Comparison of ENCODE assay signal across 1 cellular context in genomic region chr15:89125038-89125826, GRCh38.
A peak's percentile ranks its signal among the peaks of the same experiment; 100 is the strongest.
TF ChIP-seq lines count a peak whose summit lies in the region.

No MANE protein-coding gene starts in this region.

TF ChIP-seq in HepG2, 621 proteins besides CTCF, POLR2A, EP300 and RAD21 (continued from another document and continues in another):
- TF ChIP-seq, protein P1, sequence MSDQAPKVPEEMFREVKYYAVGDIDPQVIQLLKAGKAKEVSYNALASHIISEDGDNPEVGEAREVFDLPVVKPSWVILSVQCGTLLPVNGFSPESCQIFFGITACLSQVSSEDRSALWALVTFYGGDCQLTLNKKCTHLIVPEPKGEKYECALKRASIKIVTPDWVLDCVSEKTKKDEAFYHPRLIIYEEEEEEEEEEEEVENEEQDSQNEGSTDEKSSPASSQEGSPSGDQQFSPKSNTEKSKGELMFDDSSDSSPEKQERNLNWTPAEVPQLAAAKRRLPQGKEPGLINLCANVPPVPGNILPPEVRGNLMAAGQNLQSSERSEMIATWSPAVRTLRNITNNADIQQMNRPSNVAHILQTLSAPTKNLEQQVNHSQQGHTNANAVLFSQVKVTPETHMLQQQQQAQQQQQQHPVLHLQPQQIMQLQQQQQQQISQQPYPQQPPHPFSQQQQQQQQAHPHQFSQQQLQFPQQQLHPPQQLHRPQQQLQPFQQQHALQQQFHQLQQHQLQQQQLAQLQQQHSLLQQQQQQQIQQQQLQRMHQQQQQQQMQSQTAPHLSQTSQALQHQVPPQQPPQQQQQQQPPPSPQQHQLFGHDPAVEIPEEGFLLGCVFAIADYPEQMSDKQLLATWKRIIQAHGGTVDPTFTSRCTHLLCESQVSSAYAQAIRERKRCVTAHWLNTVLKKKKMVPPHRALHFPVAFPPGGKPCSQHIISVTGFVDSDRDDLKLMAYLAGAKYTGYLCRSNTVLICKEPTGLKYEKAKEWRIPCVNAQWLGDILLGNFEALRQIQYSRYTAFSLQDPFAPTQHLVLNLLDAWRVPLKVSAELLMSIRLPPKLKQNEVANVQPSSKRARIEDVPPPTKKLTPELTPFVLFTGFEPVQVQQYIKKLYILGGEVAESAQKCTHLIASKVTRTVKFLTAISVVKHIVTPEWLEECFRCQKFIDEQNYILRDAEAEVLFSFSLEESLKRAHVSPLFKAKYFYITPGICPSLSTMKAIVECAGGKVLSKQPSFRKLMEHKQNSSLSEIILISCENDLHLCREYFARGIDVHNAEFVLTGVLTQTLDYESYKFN (CRISPR knock-in tag; conservative IDR thresholded peaks at IDR 0.05), result peak; percentile 86
- TF ChIP-seq ZNF354B (CRISPR knock-in tag; IDR thresholded peaks at IDR 0.05) (no peak), ZFP36L1 (CRISPR knock-in tag; IDR thresholded peaks at IDR 0.05) (peak; percentile 62; the same call in 1 of the 2 replicates), ZNF782 (CRISPR knock-in tag; IDR thresholded peaks at IDR 0.05; ENCODE audit: borderline replicate concordance) (no peak), ZNF256 (CRISPR knock-in tag; conservative IDR thresholded peaks at IDR 0.05) (no peak), ZNF780A (CRISPR knock-in tag; IDR thresholded peaks at IDR 0.05) (no peak), NPAS2 (CRISPR knock-in tag; IDR thresholded peaks at IDR 0.05; ENCODE audit: borderline replicate concordance) (no peak), GFI1 (CRISPR knock-in tag; IDR thresholded peaks at IDR 0.05; ENCODE audit: borderline replicate concordance) (peak; percentile 34; the same call in 1 of the 2 replicates), ZNF496 (CRISPR knock-in tag; IDR thresholded peaks at IDR 0.05; ENCODE audit: insufficient replicate concordance) (no peak), NFATC3 (CRISPR knock-in tag; IDR thresholded peaks at IDR 0.05) (no peak), MXD1 (CRISPR knock-in tag; IDR thresholded peaks at IDR 0.05) (no peak), ATF5 (CRISPR knock-in tag; IDR thresholded peaks at IDR 0.05; ENCODE audit: low read depth) (no peak), ARNT2 (CRISPR knock-in tag; IDR thresholded peaks at IDR 0.05; ENCODE audit: low read depth) (no peak), HNRNPK (IDR thresholded peaks at IDR 0.05; ENCODE audit: low read depth, low read length, poor library complexity, severe bottlenecking) (no peak), ZNF781 (CRISPR knock-in tag; IDR thresholded peaks at IDR 0.05; ENCODE audit: borderline replicate concordance, not compliant biosample characterization) (no peak), GLI4 (CRISPR knock-in tag; IDR thresholded peaks at IDR 0.05; ENCODE audit: borderline replicate concordance) (no peak), PAF1 (CRISPR knock-in tag; IDR thresholded peaks at IDR 0.05) (no peak), ZC3H13 (CRISPR knock-in tag; IDR thresholded peaks at IDR 0.05) (no peak), IKZF4 (CRISPR knock-in tag; IDR thresholded peaks at IDR 0.05; ENCODE audit: borderline replicate concordance, low read depth, not compliant biosample characterization) (no peak), PTBP1 (IDR thresholded peaks at IDR 0.05; ENCODE audit: low read depth, low read length, poor library complexity, severe bottlenecking) (no peak), KLF6 (CRISPR knock-in tag; IDR thresholded peaks at IDR 0.05) (no peak), MTA1 (CRISPR knock-in tag; IDR thresholded peaks at IDR 0.05; ENCODE audit: borderline replicate concordance) (0 out of 2 replicates have a peak, but pooled peaks have one; percentile 33), ZBTB14 (CRISPR knock-in tag; IDR thresholded peaks at IDR 0.05) (no peak), ZNF644 (CRISPR knock-in tag; IDR thresholded peaks at IDR 0.05; ENCODE audit: low read depth) (peak; percentile 65), TBP (CRISPR knock-in tag; IDR thresholded peaks at IDR 0.05) (no peak), NFIB (CRISPR knock-in tag; IDR thresholded peaks at IDR 0.05; ENCODE audit: borderline replicate concordance) (no peak), CEBPB (IDR thresholded peaks at IDR 0.05; ENCODE audit: borderline replicate concordance, low read depth, low read length) (peak; percentile 82), HMGXB3 (CRISPR knock-in tag; IDR thresholded peaks at IDR 0.05; ENCODE audit: borderline replicate concordance) (no peak), CHCHD3 (CRISPR knock-in tag; IDR thresholded peaks at IDR 0.05) (no peak), ZFAT (CRISPR knock-in tag; conservative IDR thresholded peaks at IDR 0.05) (no peak), PRDM10 (CRISPR knock-in tag; IDR thresholded peaks at IDR 0.05; ENCODE audit: low read depth) (no peak), SKIL (CRISPR knock-in tag; IDR thresholded peaks at IDR 0.05; ENCODE audit: borderline replicate concordance) (no peak), SMAD3 (CRISPR knock-in tag; IDR thresholded peaks at IDR 0.05) (no peak), ZSCAN21 (CRISPR knock-in tag; IDR thresholded peaks at IDR 0.05; ENCODE audit: borderline replicate concordance) (no peak)
- TF ChIP-seq, protein P2, sequence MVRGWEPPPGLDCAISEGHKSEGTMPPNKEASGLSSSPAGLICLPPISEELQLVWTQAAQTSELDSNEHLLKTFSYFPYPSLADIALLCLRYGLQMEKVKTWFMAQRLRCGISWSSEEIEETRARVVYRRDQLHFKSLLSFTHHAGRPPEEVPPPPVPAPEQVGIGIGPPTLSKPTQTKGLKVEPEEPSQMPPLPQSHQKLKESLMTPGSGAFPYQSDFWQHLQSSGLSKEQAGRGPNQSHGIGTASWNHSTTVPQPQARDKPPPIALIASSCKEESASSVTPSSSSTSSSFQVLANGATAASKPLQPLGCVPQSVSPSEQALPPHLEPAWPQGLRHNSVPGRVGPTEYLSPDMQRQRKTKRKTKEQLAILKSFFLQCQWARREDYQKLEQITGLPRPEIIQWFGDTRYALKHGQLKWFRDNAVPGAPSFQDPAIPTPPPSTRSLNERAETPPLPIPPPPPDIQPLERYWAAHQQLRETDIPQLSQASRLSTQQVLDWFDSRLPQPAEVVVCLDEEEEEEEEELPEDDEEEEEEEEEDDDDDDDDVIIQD (CRISPR knock-in tag; IDR thresholded peaks at IDR 0.05; ENCODE audit: low read depth), result peak; percentile 26; the same call in 1 of the 2 replicates
- TF ChIP-seq, protein P3, sequence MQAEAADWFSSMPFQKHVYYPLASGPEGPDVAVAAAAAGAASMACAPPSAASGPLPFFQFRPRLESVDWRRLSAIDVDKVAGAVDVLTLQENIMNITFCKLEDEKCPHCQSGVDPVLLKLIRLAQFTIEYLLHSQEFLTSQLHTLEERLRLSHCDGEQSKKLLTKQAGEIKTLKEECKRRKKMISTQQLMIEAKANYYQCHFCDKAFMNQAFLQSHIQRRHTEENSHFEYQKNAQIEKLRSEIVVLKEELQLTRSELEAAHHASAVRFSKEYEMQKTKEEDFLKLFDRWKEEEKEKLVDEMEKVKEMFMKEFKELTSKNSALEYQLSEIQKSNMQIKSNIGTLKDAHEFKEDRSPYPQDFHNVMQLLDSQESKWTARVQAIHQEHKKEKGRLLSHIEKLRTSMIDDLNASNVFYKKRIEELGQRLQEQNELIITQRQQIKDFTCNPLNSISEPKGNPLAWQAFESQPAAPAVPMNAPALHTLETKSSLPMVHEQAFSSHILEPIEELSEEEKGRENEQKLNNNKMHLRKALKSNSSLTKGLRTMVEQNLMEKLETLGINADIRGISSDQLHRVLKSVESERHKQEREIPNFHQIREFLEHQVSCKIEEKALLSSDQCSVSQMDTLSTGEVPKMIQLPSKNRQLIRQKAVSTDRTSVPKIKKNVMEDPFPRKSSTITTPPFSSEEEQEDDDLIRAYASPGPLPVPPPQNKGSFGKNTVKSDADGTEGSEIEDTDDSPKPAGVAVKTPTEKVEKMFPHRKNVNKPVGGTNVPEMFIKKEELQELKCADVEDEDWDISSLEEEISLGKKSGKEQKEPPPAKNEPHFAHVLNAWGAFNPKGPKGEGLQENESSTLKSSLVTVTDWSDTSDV (CRISPR knock-in tag; IDR thresholded peaks at IDR 0.05), result no peak
